ENCODE assay signal across 27 cellular contexts in genomic region chrX:13498220-13498619, GRCh38.
"Had no signal": no experiment of that assay in that cellular context is flagged by ENCODE, and none has a peak within 500 bp of the region (broad histone marks: within the 10 kb centered on the region; RNA-seq: fewer than 3 reads in every experiment).

No MANE protein-coding gene starts in this region.

- H3K9me3 Mint-ChIP-seq: activated naive CD4-positive, alpha-beta T cell treated with anti-CD3 and anti-CD28 coated beads, Interleukin-2, amount 50 U/mL, for 72 hours; activated T-helper 1 cell treated with anti-CD3 and anti-CD28 coated beads, Interleukin-12 subunit alpha, Interleukin-12 subunit beta, Interleukin-2, Interleukin-4 antibody, amounts not matched to agents 30 ng/mL and 10 ng/mL and 1 ng/mL, durations not matched to agents 14 hours and 24 hours and 36 hours; brain; central memory CD8-positive, alpha-beta T cell; T-helper 1 cell treated with Interleukin-12 subunit alpha and Interleukin-12 subunit beta and Interleukin-4 antibody, amounts not matched to agents 30 μg/mL and 1 μg/mL, for 36 hours; WTC11 had no signal

- ATAC-seq: activated CD8-positive, alpha-beta T cell treated with anti-CD3 and anti-CD28 coated beads, Interleukin-2, amount 10 ng/mL, durations not matched to agents 7 days and 5 days; activated naive CD4-positive, alpha-beta T cell treated with anti-CD3 and anti-CD28 coated beads, Interleukin-2, amount 50 U/mL, for 72 hours; WTC11 had no signal

- H3K27me3 Mint-ChIP-seq: central memory CD8-positive, alpha-beta T cell had no signal

- H3K9ac ChIP-seq: KMS-11 had no signal

- H3K4me3 ChIP-seq: PC-9 had no signal

- H3K27ac Mint-ChIP-seq: activated CD8-positive, alpha-beta T cell treated with anti-CD3 and anti-CD28 coated beads, Interleukin-2, amount 10 ng/mL, durations not matched to agents 7 days and 5 days; activated naive CD4-positive, alpha-beta T cell treated with anti-CD3 and anti-CD28 coated beads, Interleukin-2, amount 50 U/mL, for 72 hours; activated T-helper 1 cell treated with anti-CD3 and anti-CD28 coated beads, Interleukin-12 subunit alpha, Interleukin-12 subunit beta, Interleukin-2, Interleukin-4 antibody, amounts not matched to agents 30 ng/mL and 10 ng/mL and 1 ng/mL, durations not matched to agents 14 hours and 24 hours and 36 hours; brain; T-helper 1 cell treated with Interleukin-12 subunit alpha and Interleukin-12 subunit beta and Interleukin-4 antibody, amounts not matched to agents 30 μg/mL and 1 μg/mL, for 36 hours; WTC11 had no signal

- H3K27ac ChIP-seq: KMS-11, PC-9 had no signal

- H3K36me3 Mint-ChIP-seq: activated naive CD4-positive, alpha-beta T cell treated with anti-CD3 and anti-CD28 coated beads, Interleukin-2, amount 50 U/mL, for 72 hours; brain; IgD-negative memory B cell; WTC11 had no signal

- H3K4me2 ChIP-seq: KMS-11, PC-9 had no signal

- H3K4me1 Mint-ChIP-seq: brain, WTC11 had no signal

- H3K4me3 Mint-ChIP-seq: activated CD8-positive, alpha-beta T cell treated with anti-CD3 and anti-CD28 coated beads, Interleukin-2, amount 10 ng/mL, durations not matched to agents 7 days and 5 days; activated T-helper 1 cell treated with anti-CD3 and anti-CD28 coated beads, Interleukin-12 subunit alpha, Interleukin-12 subunit beta, Interleukin-2, Interleukin-4 antibody, amounts not matched to agents 30 ng/mL and 10 ng/mL and 1 ng/mL, durations not matched to agents 14 hours and 24 hours and 36 hours; brain; central memory CD8-positive, alpha-beta T cell; IgD-negative memory B cell; T-helper 1 cell treated with Interleukin-12 subunit alpha and Interleukin-12 subunit beta and Interleukin-4 antibody, amounts not matched to agents 30 μg/mL and 1 μg/mL, for 36 hours; WTC11 had no signal

- H2AFZ ChIP-seq: PC-9 had no signal

- DNase-seq: activated CD4-positive, alpha-beta T cell treated with anti-CD3 and anti-CD28 coated beads for 48 hours; activated CD4-positive, alpha-beta T cell treated with anti-CD3 and anti-CD28 coated beads, Interleukin-2, amount 50 U/mL, for 4 hours; activated CD4-positive, CD25-positive, alpha-beta regulatory T cell treated with anti-CD3 and anti-CD28 coated beads, Interleukin-2, amount 50 U/mL, for 72 hours; activated CD8-positive, alpha-beta memory T cell treated with anti-CD3 and anti-CD28 coated beads, Interleukin-2, amount 50 U/mL, for 48 hours; activated CD8-positive, alpha-beta T cell treated with anti-CD3 and anti-CD28 coated beads, Interleukin-2, amount 10 ng/mL, durations not matched to agents 7 days and 5 days; activated effector memory CD4-positive, alpha-beta T cell treated with Interleukin-2 at 50 U/mL for 16 hours; activated naive CD4-positive, alpha-beta T cell treated with Interleukin-2 at 50 U/mL for 16 hours; activated T-cell treated with anti-CD3 and anti-CD28 coated beads, Interleukin-2, amount 50 U/mL, for 1 hour; amygdala; cortex of kidney; MM.1S; NCI-H1417 treated with DMSO at 0.1 percent for 48 hours; NCI-H1694; NCI-H2029 treated with DMSO at 0.1 percent for 48 hours; NCI-H2171; NCI-H2227 treated with DMSO at 0.1 percent for 48 hours; NCI-H524; PC-9; SHP77 treated with DMSO at 0.1 percent for 48 hours had no signal
